ENCODE assay signal across 18 cellular contexts in the genomic region with DNA sequence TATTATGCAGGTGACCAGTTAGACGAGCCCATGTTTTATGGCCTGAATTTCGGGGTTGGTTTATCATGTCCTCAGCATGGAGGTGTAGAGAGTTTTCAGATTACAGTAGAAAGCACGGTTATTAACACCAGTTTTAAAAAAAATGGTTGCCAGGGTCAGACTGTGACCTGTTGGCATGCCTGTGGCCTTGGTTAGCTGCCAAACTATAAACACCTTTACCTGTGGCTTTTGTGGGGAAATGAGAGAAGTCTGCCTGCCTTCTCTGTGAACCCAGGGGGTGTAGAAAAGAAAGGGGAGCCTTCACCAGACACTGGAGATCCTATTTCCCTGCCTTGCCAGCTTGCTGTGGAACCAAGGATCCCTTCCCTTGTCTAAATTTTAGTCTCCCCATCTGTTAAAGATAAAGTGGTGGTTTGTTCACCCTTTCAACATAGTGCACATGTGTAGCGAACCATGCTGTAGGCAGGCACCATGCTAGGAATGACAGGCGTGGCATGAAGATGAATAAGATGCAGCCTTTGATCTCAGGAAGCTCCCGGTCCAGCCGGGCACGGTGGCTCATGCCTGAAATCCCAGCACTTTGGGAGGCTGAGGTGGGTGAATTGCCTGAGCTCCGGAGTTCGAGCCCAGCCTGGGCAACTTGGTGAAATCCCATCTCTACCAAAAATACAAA. TPM values are rescaled to one million over a fixed set of nuclear protein-coding genes. Genes with fewer than 3 reads are reported as not detected.
DNase-seq lines count a peak whose midpoint lies in the region; ATAC-seq and TF ChIP-seq lines count a peak whose summit lies in the region.
"Had no signal": no experiment of that assay in that cellular context is flagged by ENCODE, and none has a peak within 500 bp of the region (broad histone marks: within the 10 kb centered on the region; RNA-seq: fewer than 3 reads in every experiment).

No MANE protein-coding gene starts in this region.

- no peak for TF ChIP-seq POLR2A in IMR-90 (IDR thresholded peaks at IDR 0.05; ENCODE audit: low read depth, low read length)

- no peak for DNase-seq in activated CD4-positive, alpha-beta T cell treated with anti-CD3 and anti-CD28 coated beads for 36 hours
- DNase-seq in activated CD4-positive, alpha-beta T cell treated with anti-CD3 and anti-CD28 coated beads, Interleukin-2, amount 50 U/mL, for 1 hour: no peak
- DNase-seq in IMR-90: no peak
- no peak for DNase-seq in T-helper 17 cell
- peak; percentile 9 for DNase-seq in kidney glomerular epithelial cell (lab: John Stamatoyannopoulos, UW)
- no peak for DNase-seq in inferior parietal cortex (ENCODE audit: extremely low spot score)
- DNase-seq: effector CD4-positive, alpha-beta T cell; NCI-H1436; NCI-H446 treated with DMSO at 0.1 percent for 48 hours; occipital lobe; PC-3 had no signal

- no peak overlapping the region for H3K4me3 ChIP-seq in IMR-90 (ENCODE audit: insufficient read depth, low read depth, low read length)
- H3K4me3 ChIP-seq: A549, cardiac muscle cell, hepatocyte, tibial nerve had no signal

- POLR2A ChIA-PET in activated CD4-positive, alpha-beta T cell treated with anti-CD3 and anti-CD28 coated beads for 36 hours (lab: Charles Lee): interaction anchor here (0.6 to 1.6 kb wide), 5 partner anchors 13 to 43 kb away, joined by 3 to 8 read pairs (median 4); no protein-coding TSS in a partner anchor
- POLR2A ChIA-PET in IMR-90 (lab: Charles Lee; ENCODE audit: unreplicated experiment): no interaction called here

- no peaks in the 10 kb centered on the region for H3K36me3 ChIP-seq in IMR-90 (ENCODE audit: control insufficient read depth, insufficient read depth, low read length)
- H3K36me3 ChIP-seq: cardiac muscle cell, tibial nerve had no signal

- peaks cover 6% of the 10 kb centered on the region; the same call in 1 of the 2 replicates for H3K4me1 ChIP-seq in IMR-90 (ENCODE audit: control insufficient read depth, insufficient read depth, low read length)

- no peak overlapping the region for H4K5ac ChIP-seq in IMR-90 (ENCODE audit: low read depth, low read length)

- peaks cover 9% of the 10 kb centered on the region for H3K36me3 Mint-ChIP-seq in activated CD4-positive, alpha-beta T cell treated with anti-CD3 and anti-CD28 coated beads for 36 hours (ENCODE audit: low read depth)
- H3K36me3 Mint-ChIP-seq in T-helper 17 cell (ENCODE audit: low read depth): no peaks in the 10 kb centered on the region

- H3K56ac ChIP-seq in IMR-90 (ENCODE audit: extremely low read depth, insufficient read depth, low read length): no peak overlapping the region

- no peak overlapping the region for H3K23ac ChIP-seq in IMR-90 (ENCODE audit: low read depth, low read length)

- peaks cover 8% of the 10 kb centered on the region; the same call in 1 of the 2 replicates for H3K9me1 ChIP-seq in IMR-90 (ENCODE audit: insufficient read depth, low read length)

- peaks cover 2% of the 10 kb centered on the region for H3K27me3 ChIP-seq in IMR-90 (ENCODE audit: control insufficient read depth, insufficient read depth, low read length)
- H3K27me3 ChIP-seq: hepatocyte, tibial nerve had no signal

- H3K27me3 Mint-ChIP-seq in activated CD4-positive, alpha-beta T cell treated with anti-CD3 and anti-CD28 coated beads for 36 hours: no peaks in the 10 kb centered on the region
- H3K27me3 Mint-ChIP-seq in T-helper 17 cell: no peaks in the 10 kb centered on the region

- H2BK120ac ChIP-seq in IMR-90 (ENCODE audit: low read depth, low read length): no peak overlapping the region

- no peak overlapping the region for H2BK20ac ChIP-seq in IMR-90 (ENCODE audit: low read depth, low read length)

- H2BK5ac ChIP-seq in IMR-90 (ENCODE audit: low read depth, low read length, poor library complexity, severe bottlenecking): no peak overlapping the region

- no peaks in the 10 kb centered on the region for H3K9me3 ChIP-seq in IMR-90 (ENCODE audit: control insufficient read depth, insufficient read depth, low read length)
- no peaks in the 10 kb centered on the region for H3K9me3 ChIP-seq in T-helper 17 cell (ENCODE audit: control insufficient read depth, low read length, poor library complexity, severe bottlenecking)
- H3K9me3 ChIP-seq: A549, tibial nerve had no signal

- peaks cover 0 to 4% of the 10 kb centered on the region in 2 experiments; a peak in 2 of 4 replicates for H3K79me1 ChIP-seq in IMR-90 (ENCODE audit: low read depth in 1 of 2, low read length in 2 of 2)

- no peak overlapping the region for H2AK5ac ChIP-seq in IMR-90 (ENCODE audit: low read depth, low read length)

- 0 out of 2 replicates have a peak overlapping the region, but pooled peaks have one; percentile 53 for H3K14ac ChIP-seq in IMR-90 (replicated peaks; ENCODE audit: low read depth, low read length)

- dilution Hi-C loops in IMR-90 (cut with HindIII; ENCODE audit: low sequenced_read_pairs, unreplicated experiment): no loop called here

- H3K27ac Mint-ChIP-seq in activated CD4-positive, alpha-beta T cell treated with anti-CD3 and anti-CD28 coated beads for 36 hours: peak overlapping the region; percentile 35
- H3K27ac Mint-ChIP-seq in T-helper 17 cell: peak overlapping the region; percentile 85

- H4K20me1 ChIP-seq in IMR-90 (ENCODE audit: insufficient read depth, low read length): no peaks in the 10 kb centered on the region

- TF ChIP-seq RAD21 in IMR-90 (IDR thresholded peaks at IDR 0.05; ENCODE audit: low read length): no peak

- BruUV-seq in IMR-90 (replicated peaks; lab: Mats Ljungman, UMichigan): no TSS peak

- no peak overlapping the region for H4K91ac ChIP-seq in IMR-90 (ENCODE audit: insufficient read depth, low read depth, low read length)

- no peak overlapping the region for H4K8ac ChIP-seq in IMR-90 (ENCODE audit: low read depth in 2 of 2, low read length in 2 of 2)

- no peak overlapping the region for H3K18ac ChIP-seq in IMR-90 (ENCODE audit: low read depth, low read length)

- no peak overlapping the region for H2AK9ac ChIP-seq in IMR-90 (replicated peaks; ENCODE audit: low read depth, low read length, poor library complexity)

- H3K4me2 ChIP-seq in IMR-90 (ENCODE audit: low read depth, low read length): no peak overlapping the region
- H3K4me2 ChIP-seq: A549, hepatocyte had no signal

- peaks cover 71% of the 10 kb centered on the region for H3K4me1 Mint-ChIP-seq in activated CD4-positive, alpha-beta T cell treated with anti-CD3 and anti-CD28 coated beads for 36 hours
- H3K4me1 Mint-ChIP-seq in T-helper 17 cell: peaks cover 49% of the 10 kb centered on the region

- no peak for TF ChIP-seq CTCF in IMR-90 (conservative IDR thresholded peaks at IDR 0.05; ENCODE audit: low read depth, low read length)

- intact Hi-C loops in activated CD4-positive, alpha-beta T cell treated with anti-CD3 and anti-CD28 coated beads for 36 hours (cut with DNase I, micrococcal nuclease): no loop called here
- intact Hi-C loops in IMR-90 (cut with micrococcal nuclease): no loop called here

- no peak overlapping the region for H3K9ac ChIP-seq in IMR-90 (ENCODE audit: low read depth, low read length)

- no peak overlapping the region for H3K4me3 Mint-ChIP-seq in activated CD4-positive, alpha-beta T cell treated with anti-CD3 and anti-CD28 coated beads for 36 hours
- peak overlapping the region; percentile 19 for H3K4me3 Mint-ChIP-seq in T-helper 17 cell

- in situ Hi-C loops in IMR-90 (cut with MboI; ENCODE audit: low sequenced_read_pairs): no loop called here

- H2AFZ ChIP-seq in IMR-90 (replicated peaks; ENCODE audit: low read length, poor library complexity): no peak overlapping the region
- H2AFZ ChIP-seq: hepatocyte had no signal

- no peak overlapping the region for H3K27ac ChIP-seq in IMR-90 (ENCODE audit: insufficient read depth, low read length)
- H3K27ac ChIP-seq: A549, cardiac muscle cell, hepatocyte, tibial nerve, VCaP had no signal

- CTCF ChIA-PET in activated CD4-positive, alpha-beta T cell treated with anti-CD3 and anti-CD28 coated beads for 36 hours (lab: Charles Lee): interaction anchor here (0.8 to 1.1 kb wide), 3 partner anchors 11 to 14 kb away, joined by 3 to 5 read pairs (median 4); no protein-coding TSS in a partner anchor
- CTCF ChIA-PET in IMR-90 (lab: Yijun Ruan, JAX): no interaction called here

- no peak overlapping the region for H2BK15ac ChIP-seq in IMR-90 (ENCODE audit: low read depth, low read length)

- no peaks in the 10 kb centered on the region for H3K9me3 Mint-ChIP-seq in activated CD4-positive, alpha-beta T cell treated with anti-CD3 and anti-CD28 coated beads for 36 hours (ENCODE audit: low read depth)

- no peak overlapping the region for H3K4ac ChIP-seq in IMR-90 (ENCODE audit: low read depth, low read length)

- 87% methylated on average over 3 of the region's 10 CpGs; no CpG with 5 or more reads in 1 of the 2 experiments for WGBS in IMR-90 (ENCODE audit: extremely low coverage in 2 of 2, insufficient read length in 1 of 2), 2 experiments

- ATAC-seq in activated CD4-positive, alpha-beta T cell treated with anti-CD3 and anti-CD28 coated beads for 36 hours: peak; percentile 16
- no peak for ATAC-seq in IMR-90 (ENCODE audit: low read depth)
- peak; percentile 52 for ATAC-seq in T-helper 17 cell
- ATAC-seq in HG02759 (IDR thresholded peaks at IDR 0.05; ENCODE audit: unreplicated experiment): no peak
- no peak for ATAC-seq in GM21786 (IDR thresholded peaks at IDR 0.05; ENCODE audit: unreplicated experiment)
- ATAC-seq: A549, PC-3 had no signal

TF ChIP-seq in IMR-90, 13 proteins besides CTCF, POLR2A, EP300 and RAD21 (continues in another document):
- no peak for TF ChIP-seq NFE2L2 (IDR thresholded peaks at IDR 0.05; ENCODE audit: low read depth, low read length)
- TF ChIP-seq FOS (IDR thresholded peaks at IDR 0.05; ENCODE audit: low read depth, low read length): no peak
- no peak for TF ChIP-seq RCOR1 (IDR thresholded peaks at IDR 0.05; ENCODE audit: insufficient replicate concordance, low read length)

RNA-seq across cellular contexts. Expression of a gene that starts 6.1 kb away (rescaled TPM):
- total RNA-seq in activated CD4-positive, alpha-beta T cell treated with anti-CD3 and anti-CD28 coated beads for 36 hours: 100 to 1,000 TPM; 168 to 169 TPM
- total RNA-seq in IMR-90 (2012; rRNA removed) (36.1 and 37.6 TPM in 2 replicates), T-helper 17 cell (10 to 100 TPM; 69.9 to 96.9 TPM)
- 55.6 and 56.9 TPM in 2 replicates for polyA plus RNA-seq in IMR-90 (2012; rRNA removed)
- 52.9 and 59.9 TPM in 2 replicates for polyA plus RNA-seq in IMR-90 (2012; cell fraction: cytosol; rRNA removed)
- polyA plus RNA-seq in IMR-90 (2012; cell fraction: nucleus; rRNA removed; ENCODE audit: low replicate concordance): 37.1 and 52.4 TPM in 2 replicates

RNA-seq across cellular contexts. Expression of a gene that starts 40.3 kb away (rescaled TPM):
- 10 to 100 TPM; 53.5 to 58.3 TPM for total RNA-seq in activated CD4-positive, alpha-beta T cell treated with anti-CD3 and anti-CD28 coated beads for 36 hours
- total RNA-seq in IMR-90 (2012; rRNA removed) (25.6 and 38.9 TPM in 2 replicates), T-helper 17 cell (10 to 100 TPM; 37.2 to 51.5 TPM)
- polyA plus RNA-seq in IMR-90 (2012; rRNA removed): 23.1 and 26.1 TPM in 2 replicates
- polyA plus RNA-seq in IMR-90 (2012; cell fraction: cytosol; rRNA removed): 8.2 and 8.4 TPM in 2 replicates
- 3.0 and 16.9 TPM in 2 replicates for polyA plus RNA-seq in IMR-90 (2012; cell fraction: nucleus; rRNA removed; ENCODE audit: low replicate concordance)

RNA-seq across cellular contexts. Expression of a gene that starts 43.5 kb away (rescaled TPM):
- total RNA-seq in activated CD4-positive, alpha-beta T cell treated with anti-CD3 and anti-CD28 coated beads for 36 hours: 100 to 1,000 TPM; 103 to 113 TPM
- 3.1 and 3.9 TPM in 2 replicates for total RNA-seq in IMR-90 (2012; rRNA removed)
- 3.7 and 4.1 TPM in 2 replicates for polyA plus RNA-seq in IMR-90 (2012; rRNA removed)
- 2.0 and 2.9 TPM in 2 replicates for polyA plus RNA-seq in IMR-90 (2012; cell fraction: cytosol; rRNA removed)
- polyA plus RNA-seq in IMR-90 (2012; cell fraction: nucleus; rRNA removed; ENCODE audit: low replicate concordance): 5.6 and 6.9 TPM in 2 replicates
- 100 to 1,000 TPM; 103 to 118 TPM for total RNA-seq in T-helper 17 cell

Comparison
In these comparisons a context has a peak if more than half of its experiments do, and no peak if none do; other contexts are left out.
1. ATAC-seq: peak in activated CD4-positive, alpha-beta T cell treated with anti-CD3 and anti-CD28 coated beads for 36 hours (single experiment) and T-helper 17 cell (single experiment); none in IMR-90 (single experiment), HG02759 (single experiment) and GM21786 (single experiment).
2. RNA of a gene that starts 43.5 kb away (total RNA-seq): 103 to 118 TPM in T-helper 17 cell and 103 to 113 TPM in activated CD4-positive, alpha-beta T cell treated with anti-CD3 and anti-CD28 coated beads for 36 hours; 3.1 to 3.9 TPM in IMR-90; every median in the first group is over 10 times any median in the second.